Comparison of ENCODE assay signal across 7 cellular contexts in the genomic region with DNA sequence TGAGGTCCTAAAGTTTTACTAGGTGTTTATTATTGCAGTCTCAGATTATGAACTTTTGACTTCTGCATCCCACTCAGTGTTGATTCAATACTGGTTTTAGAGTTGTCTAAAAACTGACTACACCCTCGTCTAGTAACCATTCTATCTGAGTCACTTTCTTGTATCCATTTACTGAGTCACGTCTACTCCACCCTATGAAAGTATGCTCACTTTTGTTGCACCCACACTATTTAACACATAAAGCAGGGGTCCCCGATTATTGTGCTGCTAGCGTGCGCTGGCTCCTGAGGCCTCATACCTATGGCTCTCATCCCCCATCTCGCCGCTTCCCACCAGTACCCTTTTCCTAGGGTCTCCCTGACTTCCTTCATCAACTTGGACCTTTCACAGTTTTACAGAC. TPM values are rescaled to one million over a fixed set of nuclear protein-coding genes. Genes with fewer than 3 reads are reported as not detected.
DNase-seq lines count a peak whose midpoint lies in the region; ATAC-seq and TF ChIP-seq lines count a peak whose summit lies in the region.

No MANE protein-coding gene starts in this region.

- 0 out of 2 replicates have a peak overlapping the region, but pooled peaks have one; percentile 12 for H3K27ac ChIP-seq in Panc1 (ENCODE audit: low read length)
- no peak overlapping the region for H3K27ac ChIP-seq in gastrocnemius medialis

- BruUV-seq in Panc1 (replicated peaks; lab: Mats Ljungman, UMichigan), result no TSS peak

- H3K4me1 ChIP-seq in Panc1 (ENCODE audit: control insufficient read depth, insufficient read depth, low read length) (peaks cover 22% of the 10 kb centered on the region), gastrocnemius medialis (peaks cover 0 to 4% of the 10 kb centered on the region in 2 donors)

- POLR2A ChIA-PET in Panc1 (lab: Charles Lee), result no interaction called here

- intact Hi-C loops in Panc1 (cut with micrococcal nuclease; ENCODE audit: unreplicated experiment) (no loop called here), gastrocnemius medialis (cut with DNase I; ENCODE audit: low total_unique reads) (no loop called here)

- TF ChIP-seq POLR2A in gastrocnemius medialis (IDR thresholded peaks at IDR 0.05), result no peak

- TF ChIP-seq CTCF in Panc1 (IDR thresholded peaks at IDR 0.05) (no peak), cardiac fibroblast (IDR thresholded peaks at IDR 0.05; ENCODE audit: low read depth, low read length) (no peak), omental fat pad (IDR thresholded peaks at IDR 0.05) (no peak), gastrocnemius medialis (IDR thresholded peaks at IDR 0.05 in 4 of 5, conservative IDR thresholded peaks at IDR 0.05 in 1 of 5) (no peak)

- H3K4me3 ChIP-seq in Panc1 (ENCODE audit: low read depth in 2 of 2, low read length in 2 of 2), result peak overlapping the region in 1 of 2 experiments; percentile 19; a peak in 2 of 4 replicates
- peak overlapping the region in 1 of 2 donors; percentile 0 for H3K4me3 ChIP-seq in cardiac fibroblast (replicated peaks in 1 of 2; ENCODE audit: low read depth in 2 of 2, low read length in 2 of 2)
- no peak overlapping the region for H3K4me3 ChIP-seq in gastrocnemius medialis

- ATAC-seq in Panc1 (peak; percentile 46; the same call in 1 of the 2 replicates), omental fat pad (ENCODE audit: low FRiP score) (peak; percentile 66), HG02884 (IDR thresholded peaks at IDR 0.05; ENCODE audit: unreplicated experiment) (no peak), gastrocnemius medialis (no peak)

- in situ Hi-C loops in Panc1 (cut with HindIII; ENCODE audit: low pct_unique_long_range_greater_than_20kb, low sequenced_read_pairs) (no loop called here), gastrocnemius medialis (cut with MboI; ENCODE audit: low sequenced_read_pairs in 4 of 4) (no loop called here)

- DNase-seq in GM04503 (ENCODE audit: low read depth) (peak; percentile 56), Panc1 (ENCODE audit: low read depth, low spot score) (peak; percentile 33), cardiac fibroblast (ENCODE audit: low read depth in 2 of 2) (peak; percentile 21 to 77), omental fat pad (ENCODE audit: low spot score) (no peak), gastrocnemius medialis (no peak)
- DNase-seq in activated effector memory CD4-positive, alpha-beta T cell treated with Interleukin-2 at 50 U/mL for 16 hours, result no peak

- H3K27me3 ChIP-seq in Panc1 (ENCODE audit: control insufficient read depth, insufficient read depth, low read length) (no peaks in the 10 kb centered on the region), gastrocnemius medialis (no peaks in the 10 kb centered on the region)

- H3K9me3 ChIP-seq in Panc1 (ENCODE audit: control insufficient read depth, insufficient read depth, low read depth, low read length) (no peaks in the 10 kb centered on the region), gastrocnemius medialis (no peaks in the 10 kb centered on the region)

- CTCF ChIA-PET in Panc1 (lab: Charles Lee), result no interaction called here

- no peaks in the 10 kb centered on the region for H3K36me3 ChIP-seq in Panc1 (ENCODE audit: control insufficient read depth, insufficient read depth, low read length)
- no peaks in the 10 kb centered on the region for H3K36me3 ChIP-seq in gastrocnemius medialis

RNA-seq across cellular contexts. Expression of gene SAMD9, which starts 2.0 kb away (rescaled TPM):
- 6.0 TPM for total RNA-seq in Panc1 (2021; ENCODE audit: unreplicated experiment)
- 0.94 TPM for polyA plus RNA-seq in Panc1 (2012; ENCODE audit: insufficient read length)
- total RNA-seq in omental fat pad, result 10 to 100 TPM in 1 of 4 donors, 1 to 10 TPM in 3; 5.5 to 17.5 (median 8.4) TPM
- total RNA-seq in gastrocnemius medialis, result 1 to 10 TPM in 3 of 4 donors, under 1 TPM in 1; 0.89 to 1.7 (median 1.5) TPM

RNA-seq across cellular contexts. Expression of gene SAMD9L, which starts 32.4 kb away (rescaled TPM):
- 1.3 TPM for total RNA-seq in Panc1 (2021; ENCODE audit: unreplicated experiment)
- polyA plus RNA-seq in Panc1 (2012; ENCODE audit: insufficient read length), result 0.19 TPM
- 10 to 100 TPM; 10.2 to 53.3 (median 14.5) TPM for total RNA-seq in omental fat pad
- 1 to 10 TPM; 1.2 to 7.6 (median 2.1) TPM for total RNA-seq in gastrocnemius medialis

Comparison
In these comparisons a context has a peak if more than half of its experiments do, and no peak if none do; other contexts are left out.
1. DNase-seq: peak in GM04503 (single experiment), Panc1 (single experiment) and cardiac fibroblast (2 of 2); none in omental fat pad (single experiment), gastrocnemius medialis (0 of 2) and activated effector memory CD4-positive, alpha-beta T cell treated with Interleukin-2 at 50 U/mL for 16 hours (single experiment).
2. ATAC-seq: peak in Panc1 (single experiment) and omental fat pad (single experiment); none in HG02884 (single experiment) and gastrocnemius medialis (0 of 2).